Comparison of ENCODE assay signal across 2 cellular contexts in the genomic region with DNA sequence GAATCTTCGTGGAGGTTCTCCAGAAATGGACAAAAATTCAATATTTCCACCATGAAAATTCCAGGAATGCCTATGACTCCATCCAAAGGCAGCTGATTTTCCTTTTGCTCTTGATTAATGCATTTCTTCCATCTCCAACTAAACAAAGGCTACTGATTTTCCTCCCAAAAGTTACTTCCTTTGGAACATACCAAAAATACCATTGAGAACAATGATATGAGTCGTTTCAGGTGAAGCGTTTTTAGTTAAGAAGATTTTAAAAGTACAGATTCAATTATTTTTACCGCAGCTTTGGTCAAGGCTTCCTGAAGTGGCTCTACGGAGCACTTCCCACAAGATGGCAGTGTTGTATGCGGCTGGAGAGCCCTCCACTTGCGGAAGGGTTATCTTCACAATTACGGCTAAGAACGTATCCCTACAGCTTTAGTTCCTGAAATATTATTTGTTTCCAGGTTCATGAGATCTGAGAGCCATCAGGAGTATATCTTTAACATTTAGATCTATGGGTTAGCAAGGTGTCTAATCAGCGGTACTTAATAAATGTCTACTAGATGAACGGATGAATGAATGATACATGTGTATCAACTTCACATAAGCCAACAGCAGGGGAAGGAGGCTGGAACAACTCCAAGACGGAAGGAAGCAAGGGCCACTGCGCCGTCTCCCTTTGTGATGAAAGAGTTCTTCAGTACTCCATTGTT.
TF ChIP-seq lines count a peak whose summit lies in the region.

No MANE protein-coding gene starts in this region.

TF ChIP-seq in WTC11, 78 proteins besides CTCF, POLR2A, EP300 and RAD21:
- no peak for TF ChIP-seq SP1 (CRISPR knock-in tag; conservative IDR thresholded peaks at IDR 0.05)
- TF ChIP-seq, protein P1, sequence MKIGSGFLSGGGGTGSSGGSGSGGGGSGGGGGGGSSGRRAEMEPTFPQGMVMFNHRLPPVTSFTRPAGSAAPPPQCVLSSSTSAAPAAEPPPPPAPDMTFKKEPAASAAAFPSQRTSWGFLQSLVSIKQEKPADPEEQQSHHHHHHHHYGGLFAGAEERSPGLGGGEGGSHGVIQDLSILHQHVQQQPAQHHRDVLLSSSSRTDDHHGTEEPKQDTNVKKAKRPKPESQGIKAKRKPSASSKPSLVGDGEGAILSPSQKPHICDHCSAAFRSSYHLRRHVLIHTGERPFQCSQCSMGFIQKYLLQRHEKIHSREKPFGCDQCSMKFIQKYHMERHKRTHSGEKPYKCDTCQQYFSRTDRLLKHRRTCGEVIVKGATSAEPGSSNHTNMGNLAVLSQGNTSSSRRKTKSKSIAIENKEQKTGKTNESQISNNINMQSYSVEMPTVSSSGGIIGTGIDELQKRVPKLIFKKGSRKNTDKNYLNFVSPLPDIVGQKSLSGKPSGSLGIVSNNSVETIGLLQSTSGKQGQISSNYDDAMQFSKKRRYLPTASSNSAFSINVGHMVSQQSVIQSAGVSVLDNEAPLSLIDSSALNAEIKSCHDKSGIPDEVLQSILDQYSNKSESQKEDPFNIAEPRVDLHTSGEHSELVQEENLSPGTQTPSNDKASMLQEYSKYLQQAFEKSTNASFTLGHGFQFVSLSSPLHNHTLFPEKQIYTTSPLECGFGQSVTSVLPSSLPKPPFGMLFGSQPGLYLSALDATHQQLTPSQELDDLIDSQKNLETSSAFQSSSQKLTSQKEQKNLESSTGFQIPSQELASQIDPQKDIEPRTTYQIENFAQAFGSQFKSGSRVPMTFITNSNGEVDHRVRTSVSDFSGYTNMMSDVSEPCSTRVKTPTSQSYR (CRISPR knock-in tag; IDR thresholded peaks at IDR 0.05): no peak
- TF ChIP-seq FOXP1 (CRISPR knock-in tag; IDR thresholded peaks at IDR 0.05; ENCODE audit: borderline replicate concordance): no peak

TF ChIP-seq in H1, 55 proteins besides CTCF, POLR2A, EP300 and RAD21:
- TF ChIP-seq SIRT6 (IDR thresholded peaks at IDR 0.05; ENCODE audit: low read length): no peak
- TF ChIP-seq, protein P2, sequence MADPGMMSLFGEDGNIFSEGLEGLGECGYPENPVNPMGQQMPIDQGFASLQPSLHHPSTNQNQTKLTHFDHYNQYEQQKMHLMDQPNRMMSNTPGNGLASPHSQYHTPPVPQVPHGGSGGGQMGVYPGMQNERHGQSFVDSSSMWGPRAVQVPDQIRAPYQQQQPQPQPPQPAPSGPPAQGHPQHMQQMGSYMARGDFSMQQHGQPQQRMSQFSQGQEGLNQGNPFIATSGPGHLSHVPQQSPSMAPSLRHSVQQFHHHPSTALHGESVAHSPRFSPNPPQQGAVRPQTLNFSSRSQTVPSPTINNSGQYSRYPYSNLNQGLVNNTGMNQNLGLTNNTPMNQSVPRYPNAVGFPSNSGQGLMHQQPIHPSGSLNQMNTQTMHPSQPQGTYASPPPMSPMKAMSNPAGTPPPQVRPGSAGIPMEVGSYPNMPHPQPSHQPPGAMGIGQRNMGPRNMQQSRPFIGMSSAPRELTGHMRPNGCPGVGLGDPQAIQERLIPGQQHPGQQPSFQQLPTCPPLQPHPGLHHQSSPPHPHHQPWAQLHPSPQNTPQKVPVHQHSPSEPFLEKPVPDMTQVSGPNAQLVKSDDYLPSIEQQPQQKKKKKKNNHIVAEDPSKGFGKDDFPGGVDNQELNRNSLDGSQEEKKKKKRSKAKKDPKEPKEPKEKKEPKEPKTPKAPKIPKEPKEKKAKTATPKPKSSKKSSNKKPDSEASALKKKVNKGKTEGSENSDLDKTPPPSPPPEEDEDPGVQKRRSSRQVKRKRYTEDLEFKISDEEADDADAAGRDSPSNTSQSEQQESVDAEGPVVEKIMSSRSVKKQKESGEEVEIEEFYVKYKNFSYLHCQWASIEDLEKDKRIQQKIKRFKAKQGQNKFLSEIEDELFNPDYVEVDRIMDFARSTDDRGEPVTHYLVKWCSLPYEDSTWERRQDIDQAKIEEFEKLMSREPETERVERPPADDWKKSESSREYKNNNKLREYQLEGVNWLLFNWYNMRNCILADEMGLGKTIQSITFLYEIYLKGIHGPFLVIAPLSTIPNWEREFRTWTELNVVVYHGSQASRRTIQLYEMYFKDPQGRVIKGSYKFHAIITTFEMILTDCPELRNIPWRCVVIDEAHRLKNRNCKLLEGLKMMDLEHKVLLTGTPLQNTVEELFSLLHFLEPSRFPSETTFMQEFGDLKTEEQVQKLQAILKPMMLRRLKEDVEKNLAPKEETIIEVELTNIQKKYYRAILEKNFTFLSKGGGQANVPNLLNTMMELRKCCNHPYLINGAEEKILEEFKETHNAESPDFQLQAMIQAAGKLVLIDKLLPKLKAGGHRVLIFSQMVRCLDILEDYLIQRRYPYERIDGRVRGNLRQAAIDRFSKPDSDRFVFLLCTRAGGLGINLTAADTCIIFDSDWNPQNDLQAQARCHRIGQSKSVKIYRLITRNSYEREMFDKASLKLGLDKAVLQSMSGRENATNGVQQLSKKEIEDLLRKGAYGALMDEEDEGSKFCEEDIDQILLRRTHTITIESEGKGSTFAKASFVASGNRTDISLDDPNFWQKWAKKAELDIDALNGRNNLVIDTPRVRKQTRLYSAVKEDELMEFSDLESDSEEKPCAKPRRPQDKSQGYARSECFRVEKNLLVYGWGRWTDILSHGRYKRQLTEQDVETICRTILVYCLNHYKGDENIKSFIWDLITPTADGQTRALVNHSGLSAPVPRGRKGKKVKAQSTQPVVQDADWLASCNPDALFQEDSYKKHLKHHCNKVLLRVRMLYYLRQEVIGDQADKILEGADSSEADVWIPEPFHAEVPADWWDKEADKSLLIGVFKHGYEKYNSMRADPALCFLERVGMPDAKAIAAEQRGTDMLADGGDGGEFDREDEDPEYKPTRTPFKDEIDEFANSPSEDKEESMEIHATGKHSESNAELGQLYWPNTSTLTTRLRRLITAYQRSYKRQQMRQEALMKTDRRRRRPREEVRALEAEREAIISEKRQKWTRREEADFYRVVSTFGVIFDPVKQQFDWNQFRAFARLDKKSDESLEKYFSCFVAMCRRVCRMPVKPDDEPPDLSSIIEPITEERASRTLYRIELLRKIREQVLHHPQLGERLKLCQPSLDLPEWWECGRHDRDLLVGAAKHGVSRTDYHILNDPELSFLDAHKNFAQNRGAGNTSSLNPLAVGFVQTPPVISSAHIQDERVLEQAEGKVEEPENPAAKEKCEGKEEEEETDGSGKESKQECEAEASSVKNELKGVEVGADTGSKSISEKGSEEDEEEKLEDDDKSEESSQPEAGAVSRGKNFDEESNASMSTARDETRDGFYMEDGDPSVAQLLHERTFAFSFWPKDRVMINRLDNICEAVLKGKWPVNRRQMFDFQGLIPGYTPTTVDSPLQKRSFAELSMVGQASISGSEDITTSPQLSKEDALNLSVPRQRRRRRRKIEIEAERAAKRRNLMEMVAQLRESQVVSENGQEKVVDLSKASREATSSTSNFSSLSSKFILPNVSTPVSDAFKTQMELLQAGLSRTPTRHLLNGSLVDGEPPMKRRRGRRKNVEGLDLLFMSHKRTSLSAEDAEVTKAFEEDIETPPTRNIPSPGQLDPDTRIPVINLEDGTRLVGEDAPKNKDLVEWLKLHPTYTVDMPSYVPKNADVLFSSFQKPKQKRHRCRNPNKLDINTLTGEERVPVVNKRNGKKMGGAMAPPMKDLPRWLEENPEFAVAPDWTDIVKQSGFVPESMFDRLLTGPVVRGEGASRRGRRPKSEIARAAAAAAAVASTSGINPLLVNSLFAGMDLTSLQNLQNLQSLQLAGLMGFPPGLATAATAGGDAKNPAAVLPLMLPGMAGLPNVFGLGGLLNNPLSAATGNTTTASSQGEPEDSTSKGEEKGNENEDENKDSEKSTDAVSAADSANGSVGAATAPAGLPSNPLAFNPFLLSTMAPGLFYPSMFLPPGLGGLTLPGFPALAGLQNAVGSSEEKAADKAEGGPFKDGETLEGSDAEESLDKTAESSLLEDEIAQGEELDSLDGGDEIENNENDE (IDR thresholded peaks at IDR 0.05; ENCODE audit: insufficient replicate concordance, low read length): no peak
- TF ChIP-seq KDM4A (IDR thresholded peaks at IDR 0.05; ENCODE audit: low read depth, low read length, severe bottlenecking): no peak
- no peak for TF ChIP-seq SRF (IDR thresholded peaks at IDR 0.05; ENCODE audit: low read depth, low read length)
- no peak for TF ChIP-seq CEBPB (IDR thresholded peaks at IDR 0.05; ENCODE audit: low read depth, low read length)
- no peak for TF ChIP-seq KDM1A (IDR thresholded peaks at IDR 0.05; ENCODE audit: borderline replicate concordance, low read length)
TF ChIP-seq in H1: peak in this region for 0.
